36 cellular contexts compared by ENCODE assay signal in the genomic region with DNA sequence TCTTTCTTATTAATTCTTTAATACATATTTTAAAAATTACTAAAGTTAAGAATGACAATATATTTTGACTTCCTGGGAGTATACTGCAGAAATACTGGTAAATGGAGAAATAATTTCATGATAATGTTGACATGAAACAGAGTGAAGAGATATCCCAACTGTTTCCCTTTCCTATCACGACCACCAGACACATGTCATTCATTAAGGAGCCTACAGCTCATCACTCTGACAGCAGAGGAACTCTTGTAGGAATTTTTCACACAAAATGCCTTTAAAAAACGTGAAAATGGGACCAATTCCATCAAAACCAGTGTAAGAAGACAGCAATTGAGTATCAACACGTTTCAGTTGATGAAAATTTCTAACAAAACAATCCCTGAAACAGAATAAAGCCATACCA.
DNase-seq lines count a peak whose midpoint lies in the region; ATAC-seq, FAIRE-seq and TF ChIP-seq lines count a peak whose summit lies in the region.
"Had no signal": no experiment of that assay in that cellular context is flagged by ENCODE, and none has a peak within 500 bp of the region (broad histone marks: within the 10 kb centered on the region; RNA-seq: fewer than 3 reads in every experiment).

No MANE protein-coding gene starts in this region.

- BruUV-seq in mammary epithelial cell (replicated peaks; lab: Mats Ljungman, UMichigan) (no TSS peak), MCF 10A (replicated peaks; lab: Mats Ljungman, UMichigan) (no TSS peak), K562 (replicated peaks; lab: Mats Ljungman, UMichigan) (no TSS peak)

- H3K4me3 Mint-ChIP-seq in MCF 10A (ENCODE audit: unreplicated experiment): no peak overlapping the region
- H3K4me3 Mint-ChIP-seq: B cell; CD14-positive monocyte; CD4-positive, alpha-beta memory T cell; CD4-positive, alpha-beta T cell; CD4-positive, CD25-positive, alpha-beta regulatory T cell; CD8-positive, alpha-beta T cell had no signal

- H3K9me2 ChIP-seq in SK-N-SH (no peaks in the 10 kb centered on the region), neural cell (ENCODE audit: insufficient read depth, low read length) (no peaks in the 10 kb centered on the region)

- no peak for TF ChIP-seq POLR2A in K562 (conservative IDR thresholded peaks at IDR 0.05)

- no peak overlapping the region for H3K27ac ChIP-seq in SK-N-SH (ENCODE audit: low read depth in 2 of 2, low read length in 1 of 2)
- no peak overlapping the region for H3K27ac ChIP-seq in mammary epithelial cell (ENCODE audit: insufficient read depth, low read depth, low read length)
- no peak overlapping the region for H3K27ac ChIP-seq in K562 (ENCODE audit: extremely low read depth, low read depth, low read length)
- no peak overlapping the region for H3K27ac ChIP-seq in neural cell (ENCODE audit: low read length)
- no peak overlapping the region for H3K27ac ChIP-seq in tibial artery
- H3K27ac ChIP-seq: 22Rv1; A549; BLaER1; BLaER1 treated with 17β-estradiol and CSF1 and Interleukin-3, amounts not matched to agents 10 nM and 100 nM; C4-2B had no signal

- no peaks in the 10 kb centered on the region for H4K20me1 ChIP-seq in SK-N-SH (ENCODE audit: insufficient read depth)
- H4K20me1 ChIP-seq in mammary epithelial cell (ENCODE audit: insufficient read depth, low read length): no peaks in the 10 kb centered on the region
- no peaks in the 10 kb centered on the region for H4K20me1 ChIP-seq in K562 (replicated peaks; ENCODE audit: control insufficient read depth, insufficient read depth, low read length)
- no peaks in the 10 kb centered on the region for H4K20me1 ChIP-seq in neural cell (ENCODE audit: insufficient read depth)
- H4K20me1 ChIP-seq: BLaER1; BLaER1 treated with 17β-estradiol and CSF1 and Interleukin-3, amounts not matched to agents 10 nM and 100 nM had no signal

- H3K27me3 ChIP-seq in SK-N-SH (ENCODE audit: insufficient read depth) (no peaks in the 10 kb centered on the region), mammary epithelial cell (ENCODE audit: insufficient read depth, low read length) (no peaks in the 10 kb centered on the region), K562 (ENCODE audit: control insufficient read depth in 2 of 2, insufficient read depth in 2 of 2, low read length in 2 of 2) (no peaks in the 10 kb centered on the region), neural cell (ENCODE audit: insufficient read depth, low read depth, low read length) (no peaks in the 10 kb centered on the region), tibial artery (no peaks in the 10 kb centered on the region)
- H3K27me3 ChIP-seq: BE2C; BLaER1; BLaER1 treated with 17β-estradiol and CSF1 and Interleukin-3, amounts not matched to agents 10 nM and 100 nM had no signal

- H3K4me2 ChIP-seq in SK-N-SH (no peak overlapping the region), mammary epithelial cell (ENCODE audit: insufficient read depth, low read depth, low read length) (no peak overlapping the region), K562 (ENCODE audit: insufficient read depth, low read length) (no peak overlapping the region), neural cell (ENCODE audit: low read length) (no peak overlapping the region)
- H3K4me2 ChIP-seq: A549; BLaER1; BLaER1 treated with 17β-estradiol and CSF1 and Interleukin-3, amounts not matched to agents 10 nM and 100 nM had no signal

- TF ChIP-seq CTCF in SK-N-SH (IDR thresholded peaks at IDR 0.05): no peak
- TF ChIP-seq CTCF in mammary epithelial cell (conservative IDR thresholded peaks at IDR 0.05 in 1 of 2, IDR thresholded peaks at IDR 0.05 in 1 of 2; ENCODE audit: extremely low read depth in 1 of 2, insufficient read depth in 1 of 2, low read depth in 1 of 2, low read length in 2 of 2): no peak
- TF ChIP-seq CTCF in MCF 10A (IDR thresholded peaks at IDR 0.05; ENCODE audit: unreplicated experiment): no peak
- no peak for TF ChIP-seq CTCF in K562 (IDR thresholded peaks at IDR 0.05 in 2 of 3, conservative IDR thresholded peaks at IDR 0.05 in 1 of 3; ENCODE audit: insufficient read depth in 2 of 3, low read depth in 1 of 3, low read length in 3 of 3)
- no peak for TF ChIP-seq CTCF in neural cell (IDR thresholded peaks at IDR 0.05; ENCODE audit: poor library complexity, severe bottlenecking)
- no peak for TF ChIP-seq CTCF in tibial artery (IDR thresholded peaks at IDR 0.05)

- no peak for ATAC-seq in SK-N-SH treated with all-trans-retinoic acid at 6 μM for 48 hours
- no peak for ATAC-seq in K562
- ATAC-seq: A549; CD8-positive, alpha-beta T cell had no signal

- in situ Hi-C loops in mammary epithelial cell (cut with MboI; ENCODE audit: low sequenced_read_pairs in 2 of 2) (no loop called here), K562 (cut with MboI) (no loop called here)

- POLR2A ChIA-PET in SK-N-SH (lab: Yijun Ruan, JAX) (no interaction called here), MCF 10A (lab: Yijun Ruan, JAX) (no interaction called here), K562 (lab: Yijun Ruan, JAX) (no interaction called here)

- no peaks in the 10 kb centered on the region for H3K9me3 Mint-ChIP-seq in MCF 10A (ENCODE audit: unreplicated experiment)
- H3K9me3 Mint-ChIP-seq: CD4-positive, alpha-beta T cell; CD4-positive, CD25-positive, alpha-beta regulatory T cell; CD8-positive, alpha-beta T cell had no signal

- H3K4me1 Mint-ChIP-seq in MCF 10A (ENCODE audit: insufficient read depth, unreplicated experiment): no peaks in the 10 kb centered on the region
- H3K4me1 Mint-ChIP-seq: B cell; CD14-positive monocyte; CD4-positive, alpha-beta memory T cell; CD4-positive, CD25-positive, alpha-beta regulatory T cell; CD8-positive, alpha-beta memory T cell had no signal

- CTCF ChIA-PET in SK-N-SH (lab: Yijun Ruan, JAX): no interaction called here
- CTCF ChIA-PET in mammary epithelial cell (lab: Charles Lee; ENCODE audit: low non-redundant PET): no interaction called here
- CTCF ChIA-PET in MCF 10A (lab: Yijun Ruan, JAX): interaction anchor here (1.1 kb wide), 1 partner anchor 380 kb away, joined by 3 read pairs; no protein-coding TSS in a partner anchor
- CTCF ChIA-PET in K562 (lab: Yijun Ruan, JAX; ENCODE audit: low intra/inter-chr PET ratio): no interaction called here

- peak; percentile 23 for FAIRE-seq in K562 (lab: Jason Lieb, UNC)
- FAIRE-seq: A549, D721Med had no signal

- peak; percentile 7 for DNase-seq in SK-N-SH
- DNase-seq in mammary epithelial cell: no peak
- no peak for DNase-seq in MCF 10A (ENCODE audit: unreplicated experiment)
- DNase-seq in K562 (ENCODE audit: extremely low read depth in 1 of 4, low spot score in 3 of 4): no peak
- DNase-seq in epidermal melanocyte (ENCODE audit: insufficient read length, low spot score): no peak
- DNase-seq in tibial artery: no peak
- DNase-seq: 8988T; ACHN; AML-193; BE2C; C1 segment of cervical spinal cord; Caco-2; Calu3; CD4-positive, alpha-beta memory T cell; CD4-positive, alpha-beta T cell; CD4-positive, CD25-positive, alpha-beta regulatory T cell; CD8-positive, alpha-beta memory T cell; CD8-positive, alpha-beta T cell; COR-L47; DMS 273 treated with DMSO at 0.1 percent for 48 hours; DMS153; DMS53; DMS79; DMS79 treated with DMSO at 0.1 percent for 48 hours; DND-41; EL had no signal

- intact Hi-C loops in mammary epithelial cell (cut with micrococcal nuclease): no loop called here
- intact Hi-C loops in MCF 10A (cut with micrococcal nuclease): no loop called here
- intact Hi-C loops in K562 (cut with micrococcal nuclease): no loop called here
- intact Hi-C loops in tibial artery (cut with DNase I; ENCODE audit: low total_unique reads): no loop called here

- H3K4me3 ChIP-seq in SK-N-SH (ENCODE audit: low read depth in 2 of 2, low read length in 1 of 2) (no peak overlapping the region), mammary epithelial cell (replicated peaks in 1 of 3; ENCODE audit: insufficient read depth in 1 of 3, low read depth in 2 of 3, low read length in 3 of 3) (no peak overlapping the region), K562 (no peak overlapping the region), neural cell (ENCODE audit: low read length) (no peak overlapping the region), tibial artery (no peak overlapping the region)
- H3K4me3 ChIP-seq: A549; BLaER1; BLaER1 treated with 17β-estradiol and CSF1 and Interleukin-3, amounts not matched to agents 10 nM and 100 nM had no signal

- no peaks in the 10 kb centered on the region for H3K9me1 ChIP-seq in K562 (ENCODE audit: control insufficient read depth, insufficient read depth, low read length)

- H3K27ac Mint-ChIP-seq in MCF 10A (ENCODE audit: low read depth, unreplicated experiment): no peak overlapping the region
- H3K27ac Mint-ChIP-seq: B cell; CD14-positive monocyte; CD4-positive, alpha-beta memory T cell; CD4-positive, alpha-beta T cell; CD4-positive, CD25-positive, alpha-beta regulatory T cell; CD8-positive, alpha-beta memory T cell; CD8-positive, alpha-beta T cell had no signal

- no peak overlapping the region for H2AFZ ChIP-seq in SK-N-SH (ENCODE audit: low read depth)
- peak overlapping the region; percentile 52 for H2AFZ ChIP-seq in mammary epithelial cell (ENCODE audit: low read depth, low read length)
- no peak overlapping the region for H2AFZ ChIP-seq in K562 (ENCODE audit: low read depth, low read length)
- H2AFZ ChIP-seq in neural cell (ENCODE audit: low read depth, low read length): no peak overlapping the region

- H3K4me1 ChIP-seq in SK-N-SH (ENCODE audit: control insufficient read depth in 1 of 2, insufficient read depth in 2 of 2, low read depth in 1 of 2, low read length in 1 of 2) (no peaks in the 10 kb centered on the region; a peak in 1 of 4 replicates), mammary epithelial cell (ENCODE audit: insufficient read depth, low read length) (peaks cover 11% of the 10 kb centered on the region), K562 (replicated peaks in 1 of 2; ENCODE audit: control insufficient read depth in 2 of 2, insufficient read depth in 2 of 2, low read length in 2 of 2) (no peaks in the 10 kb centered on the region), tibial artery (no peaks in the 10 kb centered on the region)
- H3K4me1 ChIP-seq: A549; BE2C; BLaER1; BLaER1 treated with 17β-estradiol and CSF1 and Interleukin-3, amounts not matched to agents 10 nM and 100 nM; Caco-2 had no signal

- H3K9ac ChIP-seq in SK-N-SH: no peak overlapping the region
- H3K9ac ChIP-seq in mammary epithelial cell (ENCODE audit: insufficient read depth, low read length): no peak overlapping the region
- H3K9ac ChIP-seq in K562 (ENCODE audit: insufficient read depth in 1 of 2, low read depth in 2 of 2, low read length in 2 of 2): no peak overlapping the region
- H3K9ac ChIP-seq in neural cell (ENCODE audit: low read length): no peak overlapping the region
- H3K9ac ChIP-seq: BLaER1; BLaER1 treated with 17β-estradiol and CSF1 and Interleukin-3, amounts not matched to agents 10 nM and 100 nM had no signal

- H3K36me3 ChIP-seq in SK-N-SH (replicated peaks in 1 of 2; ENCODE audit: control insufficient read depth in 1 of 2, insufficient read depth in 2 of 2, low read length in 1 of 2) (no peaks in the 10 kb centered on the region), mammary epithelial cell (ENCODE audit: insufficient read depth, low read length) (no peaks in the 10 kb centered on the region), K562 (ENCODE audit: control insufficient read depth, insufficient read depth, low read length) (no peaks in the 10 kb centered on the region), neural cell (ENCODE audit: insufficient read depth, low read length) (no peaks in the 10 kb centered on the region), tibial artery (no peaks in the 10 kb centered on the region)
- H3K36me3 ChIP-seq: BE2C; BLaER1; BLaER1 treated with 17β-estradiol and CSF1 and Interleukin-3, amounts not matched to agents 10 nM and 100 nM had no signal

- TF ChIP-seq EP300 in SK-N-SH (IDR thresholded peaks at IDR 0.05; ENCODE audit: borderline replicate concordance in 1 of 2, low read depth in 1 of 2, low read length in 1 of 2): no peak
- TF ChIP-seq EP300 in K562 (IDR thresholded peaks at IDR 0.05; ENCODE audit: low read length): no peak
- TF ChIP-seq EP300 in neural cell (conservative IDR thresholded peaks at IDR 0.05; ENCODE audit: poor library complexity, severe bottlenecking): peak; percentile 58

- H3K9me3 ChIP-seq in SK-N-SH: no peaks in the 10 kb centered on the region
- no peaks in the 10 kb centered on the region for H3K9me3 ChIP-seq in mammary epithelial cell (replicated peaks; ENCODE audit: insufficient read depth, low read length)
- no peaks in the 10 kb centered on the region for H3K9me3 ChIP-seq in K562 (replicated peaks; ENCODE audit: control insufficient read depth, insufficient read depth, low read depth, low read length)
- no peaks in the 10 kb centered on the region for H3K9me3 ChIP-seq in neural cell (ENCODE audit: low read length)
- H3K9me3 ChIP-seq in tibial artery: no peaks in the 10 kb centered on the region
- H3K9me3 ChIP-seq: A549; BE2C; BLaER1; BLaER1 treated with 17β-estradiol and CSF1 and Interleukin-3, amounts not matched to agents 10 nM and 100 nM; Caco-2 had no signal

- H3K27me3 Mint-ChIP-seq in MCF 10A (ENCODE audit: insufficient read depth, unreplicated experiment): no peaks in the 10 kb centered on the region
- H3K27me3 Mint-ChIP-seq: CD4-positive, alpha-beta T cell; CD4-positive, CD25-positive, alpha-beta regulatory T cell had no signal

- H3F3A ChIP-seq in SK-N-SH (replicated peaks; ENCODE audit: insufficient read depth): no peaks in the 10 kb centered on the region
- H3F3A ChIP-seq in neural cell (ENCODE audit: insufficient read depth, low read length, poor library complexity, severe bottlenecking): no peaks in the 10 kb centered on the region

- H3K79me2 ChIP-seq in SK-N-SH (ENCODE audit: insufficient read depth) (no peaks in the 10 kb centered on the region), mammary epithelial cell (ENCODE audit: insufficient read depth, low read length) (no peaks in the 10 kb centered on the region), K562 (ENCODE audit: control insufficient read depth, insufficient read depth, low read length) (no peaks in the 10 kb centered on the region), neural cell (replicated peaks; ENCODE audit: insufficient read depth, low read length) (no peaks in the 10 kb centered on the region)

- TF ChIP-seq RAD21 in SK-N-SH (IDR thresholded peaks at IDR 0.05; ENCODE audit: low read length) (no peak), K562 (CRISPR knock-in tag; conservative IDR thresholded peaks at IDR 0.05 in 1 of 2, IDR thresholded peaks at IDR 0.05 in 1 of 2) (no peak), neural cell (conservative IDR thresholded peaks at IDR 0.05) (no peak)

- dilution Hi-C loops in mammary epithelial cell (cut with HindIII; ENCODE audit: low sequenced_read_pairs): no loop called here

- WGBS in SK-N-SH (ENCODE audit: low lambda C conversion rate): 3% methylated on average over 3 of the region's 3 CpGs
- WGBS in mammary epithelial cell (ENCODE audit: low coverage, missing lambda C conversion rate): 35% methylated on average over 3 of the region's 3 CpGs
- WGBS in K562 (ENCODE audit: insufficient coverage, low coverage, missing lambda C conversion rate): 0% methylated on average over 3 of the region's 3 CpGs

- H3K36me3 Mint-ChIP-seq in MCF 10A (ENCODE audit: insufficient read depth, unreplicated experiment): peaks cover 5% of the 10 kb centered on the region
- H3K36me3 Mint-ChIP-seq: CD14-positive monocyte; CD4-positive, alpha-beta memory T cell; CD4-positive, CD25-positive, alpha-beta regulatory T cell; CD8-positive, alpha-beta memory T cell; CD8-positive, alpha-beta T cell had no signal
